8 cellular contexts compared by ENCODE assay signal in the genomic region with DNA sequence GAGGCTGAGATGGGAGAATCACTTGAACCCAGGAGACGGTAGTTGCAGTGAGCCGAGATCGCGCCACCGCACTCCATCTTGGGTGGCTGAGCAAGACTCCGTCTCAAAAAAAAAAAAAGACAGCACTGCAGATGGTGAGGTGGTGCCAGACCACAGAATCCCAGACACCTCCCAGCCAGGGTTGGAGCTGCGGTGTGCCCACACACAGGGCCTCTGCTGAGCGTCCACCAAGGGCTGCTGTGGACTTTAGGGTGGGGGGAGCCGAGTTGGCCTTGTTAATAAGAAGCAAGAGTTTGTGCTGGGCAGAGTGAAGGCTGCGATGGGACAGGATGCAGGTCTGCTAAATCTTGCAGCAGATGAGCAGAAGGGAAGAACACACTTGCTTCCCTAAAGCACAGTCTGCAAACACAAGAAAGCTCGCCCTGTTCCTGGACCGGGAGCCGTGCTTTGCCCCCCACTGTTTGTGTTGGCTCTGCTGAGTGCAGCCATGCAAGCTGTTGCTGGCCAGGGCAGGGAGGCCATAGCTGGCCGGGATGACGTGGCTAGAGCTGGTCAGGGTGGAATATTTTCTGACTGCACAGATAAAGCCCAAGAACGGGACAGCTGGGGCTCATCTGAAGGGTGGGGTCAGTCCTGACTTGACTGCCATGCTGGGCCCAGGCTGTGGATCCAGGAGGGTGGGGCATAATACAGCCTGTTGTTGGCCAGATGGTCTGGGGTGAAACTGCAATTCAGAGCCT. TPM values are rescaled to one million over a fixed set of nuclear protein-coding genes. Genes with fewer than 3 reads are reported as not detected.
DNase-seq lines count a peak whose midpoint lies in the region; ATAC-seq and TF ChIP-seq lines count a peak whose summit lies in the region.
"Had no signal": no experiment of that assay in that cellular context is flagged by ENCODE, and none has a peak within 500 bp of the region (broad histone marks: within the 10 kb centered on the region; RNA-seq: fewer than 3 reads in every experiment).

No MANE protein-coding gene starts in this region.

- no peak for TF ChIP-seq CTCF in upper lobe of left lung (IDR thresholded peaks at IDR 0.05)

- H3K36me3 Mint-ChIP-seq in natural killer cell treated with Interleukin-12 subunit alpha and Interleukin-12 subunit beta and Interleukin-15 and Interleukin-18, amount 100 ng/mL, for 72 hours, result peaks cover 6% of the 10 kb centered on the region

- no peak for TF ChIP-seq EP300 in upper lobe of left lung (IDR thresholded peaks at IDR 0.05)

- 97% methylated on average over 16 of the region's 16 CpGs for WGBS in mesenchymal stem cell
- 79 to 90% methylated on average over 16 of the region's 16 CpGs for WGBS in upper lobe of left lung, 2 donors

- no peak overlapping the region for H2BK120ac ChIP-seq in mesenchymal stem cell (ENCODE audit: low read depth, low read length)

- no peaks in the 10 kb centered on the region for H3K27me3 Mint-ChIP-seq in natural killer cell treated with Interleukin-12 subunit alpha and Interleukin-12 subunit beta and Interleukin-15 and Interleukin-18, amount 100 ng/mL, for 72 hours

- H3K4me1 Mint-ChIP-seq in natural killer cell treated with Interleukin-12 subunit alpha and Interleukin-12 subunit beta and Interleukin-15 and Interleukin-18, amount 100 ng/mL, for 72 hours (ENCODE audit: low read depth in 2 of 2), result peaks cover 14 to 15% of the 10 kb centered on the region in 2 donors

- H3K27ac ChIP-seq in mesenchymal stem cell (ENCODE audit: low read length, poor library complexity, severe bottlenecking) (peak overlapping the region; percentile 90), upper lobe of left lung (peak overlapping the region; percentile 8 to 75 (median 32))

- peak; percentile 30 for ATAC-seq in esophagus mucosa
- peak; percentile 44 to 82 for ATAC-seq in upper lobe of left lung (ENCODE audit: low FRiP score in 2 of 2)
- no peak for ATAC-seq in natural killer cell treated with Interleukin-12 subunit alpha and Interleukin-12 subunit beta and Interleukin-15 and Interleukin-18, amount 100 ng/mL, for 72 hours
- ATAC-seq in GM19455 (IDR thresholded peaks at IDR 0.05; ENCODE audit: unreplicated experiment), result no peak

- H3K4me3 Mint-ChIP-seq in natural killer cell treated with Interleukin-12 subunit alpha and Interleukin-12 subunit beta and Interleukin-15 and Interleukin-18, amount 100 ng/mL, for 72 hours, result no peak overlapping the region
- H3K4me3 Mint-ChIP-seq: immature natural killer cell had no signal

- H4K8ac ChIP-seq in mesenchymal stem cell (ENCODE audit: low read length), result peak overlapping the region; percentile 85

- peak overlapping the region; percentile 81 for H3K9ac ChIP-seq in mesenchymal stem cell (ENCODE audit: low read length)

- no peak overlapping the region for H3K18ac ChIP-seq in mesenchymal stem cell (ENCODE audit: low read depth in 1 of 2, low read length in 2 of 2)

- H3K36me3 ChIP-seq in mesenchymal stem cell (ENCODE audit: control insufficient read depth in 1 of 2, insufficient read depth in 2 of 2, low read depth in 1 of 2, low read length in 2 of 2), result peaks cover 57% of the 10 kb centered on the region in 2 experiments
- peaks cover 32 to 82% (median 64%) of the 10 kb centered on the region in 4 donors for H3K36me3 ChIP-seq in upper lobe of left lung

- H3K4me1 ChIP-seq in mesenchymal stem cell (ENCODE audit: control insufficient read depth, insufficient read depth, low read depth, low read length), result peaks cover 30% of the 10 kb centered on the region
- H3K4me1 ChIP-seq in upper lobe of left lung, result peaks cover 11 to 30% (median 12%) of the 10 kb centered on the region in 4 donors

- DNase-seq in NCI-H524 (lab: John Stamatoyannopoulos, UW) (peak; percentile 69 to 83), mesenchymal stem cell (no peak), upper lobe of left lung (no peak)
- DNase-seq in stimulated activated CD4-positive, alpha-beta T cell treated with anti-CD3 and anti-CD28 coated beads, Interleukin-4, amount 100 ng/mL, for 1 hour, result no peak
- DNase-seq in natural killer cell treated with Interleukin-12 subunit alpha and Interleukin-12 subunit beta and Interleukin-15 and Interleukin-18, amount 100 ng/mL, for 72 hours (ENCODE audit: low spot score), result no peak
- DNase-seq: immature natural killer cell had no signal

- no peak overlapping the region for H3K23ac ChIP-seq in mesenchymal stem cell (ENCODE audit: low read length in 2 of 2)

- H3K9me3 ChIP-seq in mesenchymal stem cell (ENCODE audit: control insufficient read depth, low read length) (no peaks in the 10 kb centered on the region), upper lobe of left lung (no peaks in the 10 kb centered on the region)

- H3K4me2 ChIP-seq in mesenchymal stem cell (ENCODE audit: low read length, poor library complexity, severe bottlenecking), result peak overlapping the region; percentile 29

- peaks cover 16% of the 10 kb centered on the region for H3K79me1 ChIP-seq in mesenchymal stem cell (replicated peaks; ENCODE audit: low read length, poor library complexity, severe bottlenecking)

- H2BK5ac ChIP-seq in mesenchymal stem cell (ENCODE audit: low read depth, low read length, poor library complexity, severe bottlenecking), result peak overlapping the region; percentile 84

- no peak overlapping the region for H4K91ac ChIP-seq in mesenchymal stem cell (ENCODE audit: low read length)

- TF ChIP-seq POLR2A in upper lobe of left lung (IDR thresholded peaks at IDR 0.05), result no peak

- no peak overlapping the region for H3K27ac Mint-ChIP-seq in natural killer cell treated with Interleukin-12 subunit alpha and Interleukin-12 subunit beta and Interleukin-15 and Interleukin-18, amount 100 ng/mL, for 72 hours
- H3K27ac Mint-ChIP-seq: immature natural killer cell had no signal

- no peak overlapping the region for H2BK12ac ChIP-seq in mesenchymal stem cell (ENCODE audit: low read length in 2 of 2)

- no peaks in the 10 kb centered on the region for H3K9me3 Mint-ChIP-seq in natural killer cell treated with Interleukin-12 subunit alpha and Interleukin-12 subunit beta and Interleukin-15 and Interleukin-18, amount 100 ng/mL, for 72 hours
- H3K9me3 Mint-ChIP-seq: immature natural killer cell had no signal

- H2AK5ac ChIP-seq in mesenchymal stem cell (ENCODE audit: low read length, severe bottlenecking), result peak overlapping the region; percentile 59

- no peaks in the 10 kb centered on the region for H3K27me3 ChIP-seq in mesenchymal stem cell (ENCODE audit: control insufficient read depth in 1 of 2, insufficient read depth in 1 of 2, low read length in 2 of 2)
- H3K27me3 ChIP-seq in upper lobe of left lung, result no peaks in the 10 kb centered on the region

- no peak overlapping the region for H3K14ac ChIP-seq in mesenchymal stem cell (ENCODE audit: low read length in 2 of 2)

- H3K4me3 ChIP-seq in mesenchymal stem cell (ENCODE audit: insufficient read depth in 1 of 2, low read depth in 1 of 2, low read length in 2 of 2) (peak overlapping the region in 1 of 2 experiments; percentile 54), upper lobe of left lung (no peak overlapping the region)

- no peak overlapping the region for H2AFZ ChIP-seq in mesenchymal stem cell (ENCODE audit: low read depth, low read length)

- H2BK15ac ChIP-seq in mesenchymal stem cell (ENCODE audit: low read depth, poor library complexity, severe bottlenecking), result peak overlapping the region; percentile 5

- no peak overlapping the region for H3K4ac ChIP-seq in mesenchymal stem cell (ENCODE audit: low read depth in 1 of 2, low read length in 2 of 2)

RNA-seq across cellular contexts. Expression of gene KMT5A, which starts 14.4 kb away (rescaled TPM):
- total RNA-seq in esophagus mucosa (57.2 TPM), upper lobe of left lung (10 to 100 TPM; 35.1 to 50.2 (median 43.8) TPM)
- polyA plus RNA-seq in mesenchymal stem cell (2013, experiment 1 of 2), result 47.0 TPM
- polyA plus RNA-seq in mesenchymal stem cell (2013, experiment 2 of 2), result 48.9 TPM
- total RNA-seq in natural killer cell treated with Interleukin-12 subunit alpha and Interleukin-12 subunit beta and Interleukin-15 and Interleukin-18, amount 100 ng/mL, for 72 hours, result 10 to 100 TPM; 67.2 to 95.6 TPM

RNA-seq across cellular contexts. Expression of gene SBNO1, which starts 33.7 kb away (rescaled TPM):
- total RNA-seq in esophagus mucosa (21.7 TPM), upper lobe of left lung (10 to 100 TPM in 5 of 6 donors, 1 to 10 TPM in 1; 7.5 to 25.2 (median 20.3) TPM)
- 21.8 TPM for polyA plus RNA-seq in mesenchymal stem cell (2013, experiment 1 of 2)
- 21.4 TPM for polyA plus RNA-seq in mesenchymal stem cell (2013, experiment 2 of 2)
- total RNA-seq in natural killer cell treated with Interleukin-12 subunit alpha and Interleukin-12 subunit beta and Interleukin-15 and Interleukin-18, amount 100 ng/mL, for 72 hours, result 10 to 100 TPM; 44.8 to 49.0 TPM

RNA-seq across cellular contexts. Expression of gene RILPL2, which starts 38.1 kb away (rescaled TPM):
- total RNA-seq in esophagus mucosa, result 1.5 TPM
- polyA plus RNA-seq in mesenchymal stem cell (2013, experiment 1 of 2), result 5.2 TPM
- 5.5 TPM for polyA plus RNA-seq in mesenchymal stem cell (2013, experiment 2 of 2)
- total RNA-seq in upper lobe of left lung, result 10 to 100 TPM; 12.5 to 29.9 (median 14.6) TPM
- total RNA-seq in natural killer cell treated with Interleukin-12 subunit alpha and Interleukin-12 subunit beta and Interleukin-15 and Interleukin-18, amount 100 ng/mL, for 72 hours, result 10 to 100 TPM in 1 of 2 donors, 1 to 10 TPM in 1; 9.7 to 12.2 TPM

RNA-seq across cellular contexts. Expression of gene SNRNP35, which starts 59.6 kb away (rescaled TPM):
- total RNA-seq in esophagus mucosa, result 10.4 TPM
- 12.3 TPM for polyA plus RNA-seq in mesenchymal stem cell (2013, experiment 1 of 2)
- 11.3 TPM for polyA plus RNA-seq in mesenchymal stem cell (2013, experiment 2 of 2)
- 10 to 100 TPM; 16.7 to 50.3 (median 26.6) TPM for total RNA-seq in upper lobe of left lung
- 10 to 100 TPM; 27.3 to 36.9 TPM for total RNA-seq in natural killer cell treated with Interleukin-12 subunit alpha and Interleukin-12 subunit beta and Interleukin-15 and Interleukin-18, amount 100 ng/mL, for 72 hours

Comparison
In these comparisons a context has a peak if more than half of its experiments do, and no peak if none do; other contexts are left out.
1. DNase-seq: peak in NCI-H524 (2 of 2); none in mesenchymal stem cell (single experiment), upper lobe of left lung (0 of 2), stimulated activated CD4-positive, alpha-beta T cell treated with anti-CD3 and anti-CD28 coated beads, Interleukin-4, amount 100 ng/mL, for 1 hour (single experiment) and natural killer cell treated with Interleukin-12 subunit alpha and Interleukin-12 subunit beta and Interleukin-15 and Interleukin-18, amount 100 ng/mL, for 72 hours (single experiment).
2. ATAC-seq: peak in esophagus mucosa (single experiment) and upper lobe of left lung (2 of 2); none in natural killer cell treated with Interleukin-12 subunit alpha and Interleukin-12 subunit beta and Interleukin-15 and Interleukin-18, amount 100 ng/mL, for 72 hours (0 of 2) and GM19455 (single experiment).